10 cellular contexts compared by ENCODE assay signal in genomic region chr11:76151561-76152085, GRCh38. TPM values are rescaled to one million over a fixed set of nuclear protein-coding genes. Genes with fewer than 3 reads are reported as not detected.
DNase-seq lines count a peak whose midpoint lies in the region; ATAC-seq and TF ChIP-seq lines count a peak whose summit lies in the region.
"Had no signal": no experiment of that assay in that cellular context is flagged by ENCODE, and none has a peak within 500 bp of the region (broad histone marks: within the 10 kb centered on the region; RNA-seq: fewer than 3 reads in every experiment).

No MANE protein-coding gene starts in this region.

- no peak overlapping the region for H3K23ac ChIP-seq in mesenchymal stem cell (ENCODE audit: low read length in 2 of 2)

- H3K9me3 ChIP-seq in BLaER1 treated with 17β-estradiol and CSF1 and Interleukin-3, amounts not matched to agents 10 nM and 100 nM (replicated peaks in 1 of 11), result no peaks in the 10 kb centered on the region
- no peaks in the 10 kb centered on the region for H3K9me3 ChIP-seq in mesenchymal stem cell (ENCODE audit: control insufficient read depth, low read length)
- no peaks in the 10 kb centered on the region for H3K9me3 ChIP-seq in gastroesophageal sphincter
- H3K9me3 ChIP-seq: pancreas had no signal

- TF ChIP-seq POLR2A in gastroesophageal sphincter (IDR thresholded peaks at IDR 0.05), result no peak

- H3K4me1 ChIP-seq in BLaER1 treated with 17β-estradiol and CSF1 and Interleukin-3, amounts not matched to agents 10 nM and 100 nM, result peaks cover 10 to 24% (median 18%) of the 10 kb centered on the region in 10 experiments
- H3K4me1 ChIP-seq in mesenchymal stem cell (ENCODE audit: control insufficient read depth, insufficient read depth, low read depth, low read length) (peaks cover 6% of the 10 kb centered on the region), gastroesophageal sphincter (peaks cover 0 to 12% (median 3%) of the 10 kb centered on the region in 3 donors)

- H4K91ac ChIP-seq in mesenchymal stem cell (ENCODE audit: low read length), result no peak overlapping the region

- no peak overlapping the region for H3K27ac ChIP-seq in BLaER1 treated with 17β-estradiol and CSF1 and Interleukin-3, amounts not matched to agents 10 nM and 100 nM
- H3K27ac ChIP-seq in mesenchymal stem cell (ENCODE audit: low read length, poor library complexity, severe bottlenecking) (no peak overlapping the region), gastroesophageal sphincter (no peak overlapping the region)

- H2AK5ac ChIP-seq in mesenchymal stem cell (ENCODE audit: low read length, severe bottlenecking), result no peak overlapping the region

- H3K36me3 ChIP-seq in BLaER1 treated with 17β-estradiol and CSF1 and Interleukin-3, amounts not matched to agents 10 nM and 100 nM, result no peaks in the 10 kb centered on the region
- H3K36me3 ChIP-seq in mesenchymal stem cell (ENCODE audit: control insufficient read depth in 1 of 2, insufficient read depth in 2 of 2, low read depth in 1 of 2, low read length in 2 of 2) (no peaks in the 10 kb centered on the region), gastroesophageal sphincter (no peaks in the 10 kb centered on the region)
- H3K36me3 ChIP-seq: pancreas had no signal

- TF ChIP-seq CTCF in GM13977 (IDR thresholded peaks at IDR 0.05; ENCODE audit: extremely low read depth, insufficient read depth, missing control alignments), result no peak
- no peak for TF ChIP-seq CTCF in gastroesophageal sphincter (IDR thresholded peaks at IDR 0.05)

- H2BK15ac ChIP-seq in mesenchymal stem cell (ENCODE audit: low read depth, poor library complexity, severe bottlenecking), result no peak overlapping the region

- peak overlapping the region; percentile 19 for H4K8ac ChIP-seq in mesenchymal stem cell (ENCODE audit: low read length)

- peaks cover 0 to 9% (median 0%) of the 10 kb centered on the region in 11 experiments; a peak in 1 of 22 replicates for H3K27me3 ChIP-seq in BLaER1 treated with 17β-estradiol and CSF1 and Interleukin-3, amounts not matched to agents 10 nM and 100 nM
- H3K27me3 ChIP-seq in mesenchymal stem cell (ENCODE audit: control insufficient read depth in 1 of 2, insufficient read depth in 1 of 2, low read length in 2 of 2), result no peaks in the 10 kb centered on the region
- peaks cover 5% of the 10 kb centered on the region for H3K27me3 ChIP-seq in gastroesophageal sphincter
- H3K27me3 ChIP-seq: pancreas had no signal

- no peak overlapping the region for H2BK5ac ChIP-seq in mesenchymal stem cell (ENCODE audit: low read depth, low read length, poor library complexity, severe bottlenecking)

- H3K79me1 ChIP-seq in mesenchymal stem cell (replicated peaks; ENCODE audit: low read length, poor library complexity, severe bottlenecking), result no peaks in the 10 kb centered on the region

- no peak overlapping the region for H3K18ac ChIP-seq in mesenchymal stem cell (ENCODE audit: low read depth in 1 of 2, low read length in 2 of 2)

- no peak for ATAC-seq in SK-N-SH treated with all-trans-retinoic acid at 6 μM for 48 hours
- ATAC-seq in gastroesophageal sphincter, result no peak
- no peak for ATAC-seq in GM21423 (IDR thresholded peaks at IDR 0.05; ENCODE audit: unreplicated experiment)

- H3K4me3 ChIP-seq in BLaER1 treated with 17β-estradiol and CSF1 and Interleukin-3, amounts not matched to agents 10 nM and 100 nM, result 0 out of 20 replicates have a peak overlapping the region, but pooled peaks of 1 of the 10 experiments have one; percentile 57
- H3K4me3 ChIP-seq in mesenchymal stem cell (ENCODE audit: insufficient read depth in 1 of 2, low read depth in 1 of 2, low read length in 2 of 2) (peak overlapping the region in 1 of 2 experiments; percentile 76), gastroesophageal sphincter (no peak overlapping the region)

- peak overlapping the region; percentile 85 to 98 (median 94) for H3K4me2 ChIP-seq in BLaER1 treated with 17β-estradiol and CSF1 and Interleukin-3, amounts not matched to agents 10 nM and 100 nM
- H3K4me2 ChIP-seq in mesenchymal stem cell (ENCODE audit: low read length, poor library complexity, severe bottlenecking), result no peak overlapping the region

- in situ Hi-C loops in GM13977 (cut with MboI; ENCODE audit: low pct_unique_long_range_greater_than_20kb, low sequenced_read_pairs, unreplicated experiment), result no loop called here

- no peak overlapping the region for H3K14ac ChIP-seq in mesenchymal stem cell (ENCODE audit: low read length in 2 of 2)

- no peaks in the 10 kb centered on the region; a peak in 1 of 22 replicates for H4K20me1 ChIP-seq in BLaER1 treated with 17β-estradiol and CSF1 and Interleukin-3, amounts not matched to agents 10 nM and 100 nM

- DNase-seq in GM13977 (ENCODE audit: low spot score) (peak; percentile 26), SW480 (ENCODE audit: low spot score) (peak; percentile 22), mesenchymal stem cell (no peak), KG1 (lab: John Stamatoyannopoulos, UW) (no peak)

- no peak overlapping the region for H2BK120ac ChIP-seq in mesenchymal stem cell (ENCODE audit: low read depth, low read length)

- TF ChIP-seq EP300 in gastroesophageal sphincter (IDR thresholded peaks at IDR 0.05), result no peak

- H2BK12ac ChIP-seq in mesenchymal stem cell (ENCODE audit: low read length in 2 of 2), result no peak overlapping the region

- H3K9ac ChIP-seq in BLaER1 treated with 17β-estradiol and CSF1 and Interleukin-3, amounts not matched to agents 10 nM and 100 nM, result peak overlapping the region in 4 of 11 experiments; percentile 67 to 73 (median 72); a peak in 2 of 22 replicates
- peak overlapping the region; percentile 83 for H3K9ac ChIP-seq in mesenchymal stem cell (ENCODE audit: low read length)

- WGBS in mesenchymal stem cell, result 86% methylated on average over 4 of the region's 5 CpGs
- WGBS in gastroesophageal sphincter (ENCODE audit: low coverage in 1 of 2), 2 donors, result 62 to 75% methylated on average over 5 of the region's 5 CpGs

- H3K4ac ChIP-seq in mesenchymal stem cell (ENCODE audit: low read depth in 1 of 2, low read length in 2 of 2), result no peak overlapping the region

- no peak overlapping the region for H2AFZ ChIP-seq in mesenchymal stem cell (ENCODE audit: low read depth, low read length)

TF ChIP-seq in SK-N-SH treated with all-trans-retinoic acid at 6 μM for 48 hours, 23 proteins besides CTCF, POLR2A, EP300 and RAD21 (continues in another document):
- TF ChIP-seq ZFP30 (CRISPR knock-in tag; IDR thresholded peaks at IDR 0.05), result no peak
- TF ChIP-seq ARNTL (CRISPR knock-in tag; IDR thresholded peaks at IDR 0.05; ENCODE audit: borderline replicate concordance, low read depth), result no peak
- TF ChIP-seq CSRNP3 (CRISPR knock-in tag; IDR thresholded peaks at IDR 0.05), result no peak
- TF ChIP-seq ESRRG (CRISPR knock-in tag; IDR thresholded peaks at IDR 0.05), result no peak
- no peak for TF ChIP-seq PPARA (CRISPR knock-in tag; IDR thresholded peaks at IDR 0.05; ENCODE audit: borderline replicate concordance)
- no peak for TF ChIP-seq TOX (CRISPR knock-in tag; IDR thresholded peaks at IDR 0.05; ENCODE audit: borderline replicate concordance)
- TF ChIP-seq BACH2 (CRISPR knock-in tag; IDR thresholded peaks at IDR 0.05; ENCODE audit: borderline replicate concordance), result no peak
- TF ChIP-seq TSHZ2 (CRISPR knock-in tag; IDR thresholded peaks at IDR 0.05), result no peak
- no peak for TF ChIP-seq RARB (CRISPR knock-in tag; IDR thresholded peaks at IDR 0.05)
- no peak for TF ChIP-seq ZC3H10 (CRISPR knock-in tag; IDR thresholded peaks at IDR 0.05)
- no peak for TF ChIP-seq ZNF8 (CRISPR knock-in tag; IDR thresholded peaks at IDR 0.05)
- no peak for TF ChIP-seq TCF4 (CRISPR knock-in tag; IDR thresholded peaks at IDR 0.05; ENCODE audit: borderline replicate concordance)
- no peak for TF ChIP-seq CSDC2 (CRISPR knock-in tag; IDR thresholded peaks at IDR 0.05)
- TF ChIP-seq SNAI2 (CRISPR knock-in tag; IDR thresholded peaks at IDR 0.05), result no peak

RNA-seq across cellular contexts. Expression of gene WNT11, which starts 54.7 kb away (rescaled TPM):
- polyA plus RNA-seq in mesenchymal stem cell (2013, experiment 1 of 2), result not detected
- polyA plus RNA-seq in mesenchymal stem cell (2013, experiment 2 of 2), result not detected
- total RNA-seq in gastroesophageal sphincter, result 10 to 100 TPM in 1 of 4 donors, 1 to 10 TPM in 3; 2.5 to 17.1 (median 5.4) TPM
- total RNA-seq: bronchial epithelial cell had no signal

Comparison
In these comparisons a context has a peak if more than half of its experiments do, and no peak if none do; other contexts are left out.
1. DNase-seq: peak in GM13977 (single experiment) and SW480 (single experiment); none in mesenchymal stem cell (single experiment) and KG1 (single experiment).